Comparison of ENCODE assay signal across 8 cellular contexts in the genomic region with DNA sequence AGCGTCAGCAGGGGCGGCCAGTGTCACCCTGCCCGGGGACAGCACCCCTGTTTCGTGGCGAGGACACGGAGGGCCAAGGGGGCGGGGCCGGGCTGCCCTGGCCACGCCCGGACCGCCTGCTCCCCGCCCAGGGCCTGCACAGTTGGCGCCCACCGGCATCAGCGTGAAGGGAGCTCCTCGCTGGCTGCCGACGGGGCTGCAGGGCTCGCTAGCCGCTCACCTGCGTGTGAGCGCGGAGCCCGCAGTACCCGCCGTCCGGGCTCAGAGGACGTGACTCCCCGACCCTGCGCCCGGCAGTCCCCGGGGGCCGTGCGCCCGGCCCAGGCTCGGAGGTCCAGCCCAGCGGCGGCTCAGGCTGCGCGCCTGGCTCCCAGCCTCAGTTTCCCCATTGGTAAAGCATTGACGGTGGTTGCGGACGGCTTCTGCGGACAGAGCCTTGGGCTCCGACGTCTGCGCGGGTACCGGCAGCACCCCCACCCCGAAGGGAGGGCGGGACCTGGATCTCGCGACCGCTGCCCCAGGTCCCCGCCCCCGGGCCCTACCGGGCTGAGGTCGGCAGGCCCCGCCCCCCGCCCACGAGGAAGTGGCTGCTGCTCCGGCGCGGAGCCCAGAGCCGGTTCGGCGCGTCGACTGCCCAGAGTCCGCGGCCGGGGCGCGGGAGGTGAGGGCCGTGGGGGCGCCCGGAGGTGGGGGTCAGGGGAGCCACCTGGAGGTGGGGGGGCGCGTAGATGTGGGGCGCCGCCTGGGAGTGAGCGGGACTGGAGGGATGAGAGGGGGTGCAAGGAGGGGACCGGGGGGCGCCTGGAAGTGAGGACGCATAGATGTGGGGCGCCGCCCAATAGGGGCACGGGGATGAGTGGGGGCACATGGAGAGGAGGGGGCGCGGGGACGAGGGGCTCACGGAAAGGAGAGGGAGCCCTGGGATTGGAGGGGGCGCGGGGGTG.
DNase-seq lines count a peak whose midpoint lies in the region; ATAC-seq and TF ChIP-seq lines count a peak whose summit lies in the region.

A gene (plus strand): TSS at position 610 of the 944 bp plus-strand sequence. CDS start 10,985 bp downstream, outside the sequence.

- ATAC-seq in GM18517 (IDR thresholded peaks at IDR 0.05; ENCODE audit: unreplicated experiment) (peak; percentile 49), HG02973 (IDR thresholded peaks at IDR 0.05; ENCODE audit: unreplicated experiment) (peak; percentile 44)

- CTCF ChIA-PET in AG04449 (lab: Yijun Ruan, JAX): interaction anchor here (1.4 kb wide), 1 partner anchor 10 kb away, joined by 4 read pairs; no protein-coding TSS in a partner anchor

- DNase-seq in AG04449 (ENCODE audit: low read depth, low spot score): no peak
- peak; percentile 72 for DNase-seq in NCI-H69 (lab: John Stamatoyannopoulos, UW)
- DNase-seq in activated CD4-positive, alpha-beta T cell treated with anti-CD3 and anti-CD28 coated beads, Interleukin-2, amount 50 U/mL, for 48 hours: peak; percentile 89
- peak; percentile 78 for DNase-seq in effector CD4-positive, alpha-beta T cell
- DNase-seq in medulla oblongata (ENCODE audit: extremely low spot score): peak; percentile 30
- DNase-seq in stimulated activated CD8-positive, alpha-beta memory T cell treated with anti-CD3 and anti-CD28 coated beads, Interleukin-15, amount 100 ng/mL, for 1 hour (ENCODE audit: low read depth): peak; percentile 62

- TF ChIP-seq CTCF in AG04449 (IDR thresholded peaks at IDR 0.05; ENCODE audit: insufficient read depth, low read length, missing control alignments): no peak

- peak within 1 kb of the TSS; percentile 68 for H3K4me3 ChIP-seq in AG04449 (ENCODE audit: low read depth, low read length)

- POLR2A ChIA-PET in AG04449 (lab: Yijun Ruan, JAX): interaction anchor here (1.5 kb wide), 1 partner anchor 11 kb away, joined by 4 read pairs; no protein-coding TSS in a partner anchor
